Comparison of ENCODE assay signal across 30 cellular contexts in the genomic region with DNA sequence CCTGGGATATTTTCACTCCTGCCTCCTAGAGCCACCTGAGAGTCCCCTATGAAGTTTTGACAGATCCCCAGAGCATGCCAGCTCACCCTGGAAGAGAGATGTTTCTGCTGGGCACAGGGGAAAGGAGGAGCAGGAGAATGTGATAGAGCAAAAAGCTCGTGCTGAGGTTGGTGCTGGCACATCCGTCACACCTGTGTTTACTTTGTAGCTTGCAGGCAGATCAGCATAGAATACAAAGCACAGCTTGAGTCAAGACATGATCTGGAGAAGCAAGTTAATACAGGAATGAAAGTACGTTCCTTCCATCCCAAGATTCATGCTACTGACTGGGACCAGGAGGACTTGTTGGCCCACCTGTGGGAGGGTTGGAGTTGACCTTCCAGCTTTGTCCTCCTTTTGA. TPM values are rescaled to one million over a fixed set of nuclear protein-coding genes. Genes with fewer than 3 reads are reported as not detected.
DNase-seq lines count a peak whose midpoint lies in the region; ATAC-seq, FAIRE-seq and TF ChIP-seq lines count a peak whose summit lies in the region.
"Had no signal": no experiment of that assay in that cellular context is flagged by ENCODE, and none has a peak within 500 bp of the region (broad histone marks: within the 10 kb centered on the region; RNA-seq: fewer than 3 reads in every experiment).

No MANE protein-coding gene starts in this region.

- no peak overlapping the region for H2AK5ac ChIP-seq in mesendoderm (ENCODE audit: low read length)

- intact Hi-C loops in HepG2 (cut with micrococcal nuclease; ENCODE audit: unreplicated experiment): no loop called here

- H3K27ac Mint-ChIP-seq in endodermal cell: peak overlapping the region; percentile 19
- H3K27ac Mint-ChIP-seq: activated naive CD8-positive, alpha-beta T cell treated with anti-CD3 and anti-CD28 coated beads, Interleukin-2, amount 10 ng/mL, durations not matched to agents 7 days and 5 days; CD8-positive, alpha-beta memory T cell; dendritic cell treated with granulocyte-macrophage colony-stimulating factor and Interleukin-4, amounts not matched to agents 40 ng/mL and 50 ng/mL, for 4 days; natural killer cell treated with Interleukin-12 subunit alpha and Interleukin-12 subunit beta and Interleukin-15 and Interleukin-18, amount 100 ng/mL, for 72 hours; stimulated activated naive CD8-positive, alpha-beta T cell treated with anti-CD3 and anti-CD28 coated beads, Interleukin-15, amount 100 ng/mL, for 72 hours had no signal

- H4K5ac ChIP-seq in mesendoderm (ENCODE audit: low read length): no peak overlapping the region

- no TSS peak for BruUV-seq in HepG2 (replicated peaks; lab: Mats Ljungman, UMichigan)

- no peak overlapping the region for H2BK5ac ChIP-seq in mesendoderm (ENCODE audit: low read length)

- POLR2A ChIA-PET in HepG2 (lab: Yijun Ruan, JAX): no interaction called here

- no peak for FAIRE-seq in HepG2 (lab: Jason Lieb, UNC)
- FAIRE-seq: endometrium, kidney had no signal

- no peaks in the 10 kb centered on the region for H4K20me1 ChIP-seq in HepG2 (ENCODE audit: insufficient read depth, low read length)

- H3K4me1 Mint-ChIP-seq in endodermal cell: peaks cover 45% of the 10 kb centered on the region
- H3K4me1 Mint-ChIP-seq: CD8-positive, alpha-beta memory T cell had no signal

- H3K18ac ChIP-seq in mesendoderm (ENCODE audit: low read length): no peak overlapping the region

- H3K36me3 Mint-ChIP-seq in endodermal cell (ENCODE audit: low read depth): no peaks in the 10 kb centered on the region
- H3K36me3 Mint-ChIP-seq: activated naive CD8-positive, alpha-beta T cell treated with anti-CD3 and anti-CD28 coated beads, Interleukin-2, amount 10 ng/mL, durations not matched to agents 7 days and 5 days; CD8-positive, alpha-beta memory T cell; natural killer cell treated with Interleukin-12 subunit alpha and Interleukin-12 subunit beta and Interleukin-15 and Interleukin-18, amount 100 ng/mL, for 72 hours had no signal

- 41 to 51% methylated on average over 2 to 3 of the region's 3 CpGs for WGBS in endodermal cell (ENCODE audit: insufficient coverage in 1 of 2, insufficient read length in 1 of 2), 2 experiments
- WGBS in mesendoderm (ENCODE audit: extremely low coverage, insufficient coverage, low lambda C conversion rate): no CpG with 5 or more reads among the region's 3 CpGs
- WGBS in HepG2 (ENCODE audit: low lambda C conversion rate): 4% methylated on average over 2 of the region's 3 CpGs

- H2AFZ ChIP-seq in HepG2 (ENCODE audit: low read length): no peak overlapping the region

- H3K4me3 ChIP-seq in endodermal cell (ENCODE audit: low read length) (peak overlapping the region; percentile 2), mesendoderm (ENCODE audit: low read length) (no peak overlapping the region), HepG2 (replicated peaks in 1 of 3; ENCODE audit: insufficient read depth in 1 of 3, low read depth in 2 of 3, low read length in 3 of 3) (no peak overlapping the region)
- H3K4me3 ChIP-seq: ascending aorta, lower lobe of right lung, thyroid gland had no signal

- no peak for ATAC-seq in HepG2
- ATAC-seq in left lobe of liver: no peak
- ATAC-seq in GM19035 (IDR thresholded peaks at IDR 0.05; ENCODE audit: unreplicated experiment): no peak
- ATAC-seq: lower lobe of right lung; natural killer cell treated with Interleukin-12 subunit alpha and Interleukin-12 subunit beta and Interleukin-15 and Interleukin-18, amount 100 ng/mL, for 72 hours; Panc1; stimulated activated naive CD8-positive, alpha-beta T cell treated with anti-CD3 and anti-CD28 coated beads, Interleukin-15, amount 100 ng/mL, for 72 hours had no signal

- peak overlapping the region; percentile 13 for H3K4me3 Mint-ChIP-seq in endodermal cell
- H3K4me3 Mint-ChIP-seq: activated naive CD8-positive, alpha-beta T cell treated with anti-CD3 and anti-CD28 coated beads, Interleukin-2, amount 10 ng/mL, durations not matched to agents 7 days and 5 days; CD8-positive, alpha-beta memory T cell; dendritic cell treated with granulocyte-macrophage colony-stimulating factor and Interleukin-4, amounts not matched to agents 40 ng/mL and 50 ng/mL, for 4 days; natural killer cell treated with Interleukin-12 subunit alpha and Interleukin-12 subunit beta and Interleukin-15 and Interleukin-18, amount 100 ng/mL, for 72 hours; stimulated activated naive CD8-positive, alpha-beta T cell treated with anti-CD3 and anti-CD28 coated beads, Interleukin-15, amount 100 ng/mL, for 72 hours had no signal

- H3K4me2 ChIP-seq in mesendoderm (ENCODE audit: low read length) (no peak overlapping the region), HepG2 (ENCODE audit: low read depth, low read length) (no peak overlapping the region)
- H3K4me2 ChIP-seq: KMS-11 had no signal

- H3K36me3 ChIP-seq in endodermal cell (ENCODE audit: control insufficient read depth, insufficient read depth, low read length) (no peaks in the 10 kb centered on the region), mesendoderm (ENCODE audit: control insufficient read depth, insufficient read depth, low read length) (no peaks in the 10 kb centered on the region), HepG2 (replicated peaks in 1 of 2; ENCODE audit: control insufficient read depth in 1 of 2, insufficient read depth in 2 of 2, low read length in 2 of 2) (no peaks in the 10 kb centered on the region)
- H3K36me3 ChIP-seq: ascending aorta, BE2C, lower lobe of right lung, thyroid gland, WERI-Rb-1 had no signal

- no peak for TF ChIP-seq POLR2A in HepG2 (IDR thresholded peaks at IDR 0.05; ENCODE audit: insufficient read depth in 1 of 2, low read depth in 2 of 2, low read length in 2 of 2)

- no peaks in the 10 kb centered on the region for H3K9me3 Mint-ChIP-seq in endodermal cell
- H3K9me3 Mint-ChIP-seq: activated naive CD8-positive, alpha-beta T cell treated with anti-CD3 and anti-CD28 coated beads, Interleukin-2, amount 10 ng/mL, durations not matched to agents 7 days and 5 days; dendritic cell treated with granulocyte-macrophage colony-stimulating factor and Interleukin-4, amounts not matched to agents 40 ng/mL and 50 ng/mL, for 4 days; natural killer cell treated with Interleukin-12 subunit alpha and Interleukin-12 subunit beta and Interleukin-15 and Interleukin-18, amount 100 ng/mL, for 72 hours; stimulated activated naive CD8-positive, alpha-beta T cell treated with anti-CD3 and anti-CD28 coated beads, Interleukin-15, amount 100 ng/mL, for 72 hours had no signal

- TF ChIP-seq EP300 in HepG2 (IDR thresholded peaks at IDR 0.05; ENCODE audit: low read depth in 2 of 2, low read length in 2 of 2): no peak
- TF ChIP-seq EP300 in HepG2 (CRISPR knock-in tag; IDR thresholded peaks at IDR 0.05; ENCODE audit: borderline replicate concordance): no peak

- no peak overlapping the region for H3K56ac ChIP-seq in mesendoderm (ENCODE audit: low read length)

- H3K9me3 ChIP-seq in endodermal cell (ENCODE audit: control insufficient read depth, low read length) (peaks cover 9% of the 10 kb centered on the region), HepG2 (ENCODE audit: low read length) (no peaks in the 10 kb centered on the region)
- H3K9me3 ChIP-seq: ascending aorta, BE2C, lower lobe of right lung, thyroid gland had no signal

- H3K23ac ChIP-seq in mesendoderm (ENCODE audit: low read length): no peak overlapping the region

- CTCF ChIA-PET in HepG2 (lab: Yijun Ruan, JAX; ENCODE audit: low intra/inter-chr PET ratio, low total read pairs): no interaction called here

- H3K9ac ChIP-seq in endodermal cell (ENCODE audit: extremely low read depth, low read length, poor library complexity, severe bottlenecking): no peak overlapping the region
- H3K9ac ChIP-seq in mesendoderm (ENCODE audit: low read length): no peak overlapping the region
- no peak overlapping the region for H3K9ac ChIP-seq in HepG2 (ENCODE audit: insufficient read depth, low read depth, low read length)
- H3K9ac ChIP-seq: KMS-11 had no signal

- H3K4me1 ChIP-seq in endodermal cell (ENCODE audit: control insufficient read depth, insufficient read depth, low read length): peaks cover 6% of the 10 kb centered on the region
- H3K4me1 ChIP-seq in mesendoderm (ENCODE audit: control insufficient read depth, low read depth, low read length): no peaks in the 10 kb centered on the region
- H3K4me1 ChIP-seq in HepG2 (ENCODE audit: insufficient read depth, low read length): peaks cover 13% of the 10 kb centered on the region
- H3K4me1 ChIP-seq: ascending aorta, BE2C, lower lobe of right lung, thyroid gland had no signal

- TF ChIP-seq RAD21 in HepG2 (CRISPR knock-in tag; IDR thresholded peaks at IDR 0.05): no peak

- no peak overlapping the region for H2BK120ac ChIP-seq in mesendoderm (ENCODE audit: low read depth, low read length)

- no peaks in the 10 kb centered on the region for H3K27me3 Mint-ChIP-seq in endodermal cell (ENCODE audit: insufficient read depth)

- H3K27ac ChIP-seq in endodermal cell (ENCODE audit: low read depth, low read length) (no peak overlapping the region), mesendoderm (ENCODE audit: low read depth, low read length) (no peak overlapping the region), HepG2 (ENCODE audit: extremely low read length, insufficient read depth, low read length) (no peak overlapping the region)
- H3K27ac ChIP-seq: ascending aorta, KMS-11, lower lobe of right lung, thyroid gland, WERI-Rb-1 had no signal

- no peak overlapping the region for H3K4ac ChIP-seq in mesendoderm (ENCODE audit: low read depth, low read length)

- in situ Hi-C loops in HepG2 (cut with HindIII; ENCODE audit: extremely low pct_ligation_motif_present, low pct_unique_long_range_greater_than_20kb): no loop called here

- H4K8ac ChIP-seq in mesendoderm (ENCODE audit: low read depth, low read length): no peak overlapping the region

- no peak for TF ChIP-seq CTCF in endodermal cell (conservative IDR thresholded peaks at IDR 0.05)
- TF ChIP-seq CTCF in HepG2 (CRISPR knock-in tag; IDR thresholded peaks at IDR 0.05): no peak

- no peaks in the 10 kb centered on the region for H3K79me1 ChIP-seq in mesendoderm (ENCODE audit: low read length)

- no peak overlapping the region for H2BK15ac ChIP-seq in mesendoderm (replicated peaks; ENCODE audit: low read depth)

- H3K79me2 ChIP-seq in mesendoderm (ENCODE audit: control insufficient read depth, insufficient read depth, low read length) (no peaks in the 10 kb centered on the region), HepG2 (ENCODE audit: insufficient read depth, low read length) (no peaks in the 10 kb centered on the region)

- DNase-seq in DMS53 (lab: John Stamatoyannopoulos, UW): peak; percentile 74
- DNase-seq in NCI-H510A treated with DMSO at 0.1 percent for 48 hours (lab: John Stamatoyannopoulos, UW): peak; percentile 27
- peak; percentile 56 for DNase-seq in endodermal cell
- DNase-seq in mesendoderm: peak; percentile 46
- no peak for DNase-seq in HepG2 (ENCODE audit: low spot score)
- DNase-seq in left lobe of liver (ENCODE audit: low spot score): no peak
- no peak for DNase-seq in NK-92 treated with Interleukin-12 subunit alpha and Interleukin-12 subunit beta, amount 100 ng/mL, for 24 hours (lab: John Stamatoyannopoulos, UW)
- DNase-seq: activated CD4-positive, alpha-beta T cell treated with anti-CD3 and anti-CD28 coated beads for 48 hours; activated CD8-positive, alpha-beta memory T cell treated with anti-CD3 and anti-CD28 coated beads for 24 hours; activated effector memory CD4-positive, alpha-beta T cell treated with Interleukin-2 at 50 U/mL for 16 hours; activated naive CD8-positive, alpha-beta T cell treated with anti-CD3 and anti-CD28 coated beads, Interleukin-2, amount 10 ng/mL, durations not matched to agents 7 days and 5 days; BE2C; CD8-positive, alpha-beta memory T cell; DND-41; glutamatergic neuron; kidney; lower lobe of right lung; NCI-H1694; SIG-M5; stimulated activated naive CD8-positive, alpha-beta T cell treated with anti-CD3 and anti-CD28 coated beads, Interleukin-15, amount 100 ng/mL, for 72 hours; T1000; thyroid gland; WERI-Rb-1 had no signal

- H3K27me3 ChIP-seq in endodermal cell (ENCODE audit: control insufficient read depth, insufficient read depth, low read length, poor library complexity, severe bottlenecking) (no peaks in the 10 kb centered on the region), mesendoderm (ENCODE audit: insufficient read depth, low read length, poor library complexity) (no peaks in the 10 kb centered on the region), HepG2 (ENCODE audit: control insufficient read depth in 1 of 2, insufficient read depth in 2 of 2, low read length in 2 of 2) (peaks cover 1 to 26% of the 10 kb centered on the region in 2 experiments; a peak in 2 of 5 replicates)
- H3K27me3 ChIP-seq: ascending aorta, BE2C, thyroid gland had no signal

RNA-seq across cellular contexts. Expression of a gene that starts 46.1 kb away (rescaled TPM):
- 100 to 1,000 TPM in 1 of 2 donors, 10 to 100 TPM in 1; 88.0 to 120 TPM for total RNA-seq in endodermal cell
- polyA plus RNA-seq in endodermal cell (2013, experiment 1 of 2): 58.8 TPM
- 62.1 TPM for polyA plus RNA-seq in endodermal cell (2013, experiment 2 of 2)
- 120 TPM for polyA plus RNA-seq in mesendoderm (2013, experiment 1 of 2)
- 115 TPM for polyA plus RNA-seq in mesendoderm (2013, experiment 2 of 2)
- 62.9 and 131 TPM in 2 replicates for total RNA-seq in HepG2 (2016; rRNA removed; fragmentation: Illumina TruSeq; extraction: Trizol)
- 9.3 and 10.6 TPM in 2 replicates for total RNA-seq in HepG2 (2016; cell fraction: cytosol; rRNA removed; fragmentation: Illumina TruSeq; extraction: Trizol; ENCODE audit: low read depth)
- total RNA-seq in HepG2 (2016; cell fraction: insoluble cytoplasmic fraction; rRNA removed; fragmentation: Illumina TruSeq; extraction: Trizol): 61.8 and 129 TPM in 2 replicates
- total RNA-seq in HepG2 (2016; cell fraction: membrane; rRNA removed; fragmentation: Illumina TruSeq; extraction: Trizol): 29.7 and 34.1 TPM in 2 replicates
- 73.1 and 87.7 TPM in 2 replicates for total RNA-seq in HepG2 (2016; cell fraction: nucleus; rRNA removed; fragmentation: Illumina TruSeq; extraction: Trizol)
- polyA plus RNA-seq in HepG2 (2011; rRNA removed): 11.2 and 13.0 TPM in 2 replicates
- 4.2 and 7.2 TPM in 2 replicates for polyA plus RNA-seq in HepG2 (2011; cell fraction: cytosol; rRNA removed)
- 11.8 and 15.2 TPM in 2 replicates for polyA plus RNA-seq in HepG2 (2011; cell fraction: nucleus; rRNA removed)
- polyA plus RNA-seq in HepG2 (2012): 26.4 and 61.0 TPM in 2 replicates
- 7.7 and 9.3 TPM in 2 replicates for polyA plus RNA-seq in HepG2 (2016; cell fraction: cytosol; fragmentation: Illumina TruSeq; extraction: Trizol; ENCODE audit: low read depth)
- polyA plus RNA-seq in HepG2 (2016; cell fraction: insoluble cytoplasmic fraction; fragmentation: Illumina TruSeq; extraction: Trizol; ENCODE audit: low read depth): 135 and 137 TPM in 2 replicates
- polyA plus RNA-seq in HepG2 (2016; cell fraction: membrane; fragmentation: Illumina TruSeq; extraction: Trizol; ENCODE audit: low read depth): 20.4 and 27.2 TPM in 2 replicates
- polyA plus RNA-seq in HepG2 (2016; cell fraction: nucleus; fragmentation: Illumina TruSeq; extraction: Trizol; ENCODE audit: insufficient read depth, low read depth): 102 and 104 TPM in 2 replicates
- 4.1 and 12.8 TPM in 2 replicates for polyA minus RNA-seq in HepG2 (2011; rRNA and poly(A)+ RNA removed; ENCODE audit: low replicate concordance)
- 16.3 and 18.9 TPM in 2 replicates for polyA minus RNA-seq in HepG2 (2011; cell fraction: cytosol; rRNA and poly(A)+ RNA removed)
- polyA minus RNA-seq in HepG2 (2011; cell fraction: nucleus; rRNA and poly(A)+ RNA removed): 46.5 and 58.1 TPM in 2 replicates
- 17.6 TPM for total RNA-seq in left lobe of liver

Comparison
In these comparisons a context has a peak if more than half of its experiments do, and no peak if none do; other contexts are left out.
1. DNase-seq: peak in DMS53 (single experiment), NCI-H510A treated with DMSO at 0.1 percent for 48 hours (single experiment), endodermal cell (single experiment) and mesendoderm (single experiment); none in HepG2 (single experiment), left lobe of liver (single experiment) and NK-92 treated with Interleukin-12 subunit alpha and Interleukin-12 subunit beta, amount 100 ng/mL, for 24 hours (single experiment).